ENCODE assay signal across 8 cellular contexts in genomic region chr5:173055042-173055721, GRCh38. TPM values are rescaled to one million over a fixed set of nuclear protein-coding genes. Genes with fewer than 3 reads are reported as not detected.
DNase-seq lines count a peak whose midpoint lies in the region; ATAC-seq and TF ChIP-seq lines count a peak whose summit lies in the region.

No MANE protein-coding gene starts in this region.

- H3K36me3 ChIP-seq in SJCRH30 = no peaks in the 10 kb centered on the region

- no peak overlapping the region for H3K27ac ChIP-seq in SJCRH30

- TF ChIP-seq CTCF in fibroblast of pulmonary artery (IDR thresholded peaks at IDR 0.05; ENCODE audit: low read length, missing control alignments) = no peak

- no peaks in the 10 kb centered on the region; the same call in 1 of the 2 replicates for H3K27me3 ChIP-seq in SJCRH30

- peaks cover 11% of the 10 kb centered on the region; the same call in 1 of the 2 replicates for H3K4me1 ChIP-seq in SJCRH30

- no peak for TF ChIP-seq POLR2A in GM18505 (IDR thresholded peaks at IDR 0.05; ENCODE audit: borderline replicate concordance, extremely low read depth, insufficient read depth, insufficient read length)

- no peaks in the 10 kb centered on the region for H3K9me3 ChIP-seq in SJCRH30 (replicated peaks)

- ATAC-seq in GM18505 (IDR thresholded peaks at IDR 0.05; ENCODE audit: unreplicated experiment) = no peak

- H3K4me3 ChIP-seq in GM08714 (ENCODE audit: low read length) (peak overlapping the region; percentile 85), SJCRH30 (peak overlapping the region; percentile 86), fibroblast of pulmonary artery (replicated peaks; ENCODE audit: low read depth, low read length) (peak overlapping the region; percentile 88), skeletal muscle cell (ENCODE audit: low read depth, low read length) (peak overlapping the region; percentile 87)

- DNase-seq in SJCRH30 = no peak
- no peak for DNase-seq in fibroblast of pulmonary artery (ENCODE audit: low read depth)
- DNase-seq in skeletal muscle cell (ENCODE audit: low read depth) = no peak
- DNase-seq in stimulated activated CD8-positive, alpha-beta memory T cell treated with anti-CD3 and anti-CD28 coated beads, Interleukin-4, amount 100 ng/mL, for 48 hours = no peak
- DNase-seq in cerebellar cortex (ENCODE audit: low spot score) = no peak
- no peak for DNase-seq in GOT3 (lab: John Stamatoyannopoulos, UW)

RNA-seq across cellular contexts. Expression of gene CREBRF, which starts 1.0 kb away (rescaled TPM):
- 3.1 and 4.5 TPM in 2 replicates for total RNA-seq in SJCRH30 (2014; rRNA removed; shearing (Covaris generic))
